2 cellular contexts compared by ENCODE assay signal in the genomic region with DNA sequence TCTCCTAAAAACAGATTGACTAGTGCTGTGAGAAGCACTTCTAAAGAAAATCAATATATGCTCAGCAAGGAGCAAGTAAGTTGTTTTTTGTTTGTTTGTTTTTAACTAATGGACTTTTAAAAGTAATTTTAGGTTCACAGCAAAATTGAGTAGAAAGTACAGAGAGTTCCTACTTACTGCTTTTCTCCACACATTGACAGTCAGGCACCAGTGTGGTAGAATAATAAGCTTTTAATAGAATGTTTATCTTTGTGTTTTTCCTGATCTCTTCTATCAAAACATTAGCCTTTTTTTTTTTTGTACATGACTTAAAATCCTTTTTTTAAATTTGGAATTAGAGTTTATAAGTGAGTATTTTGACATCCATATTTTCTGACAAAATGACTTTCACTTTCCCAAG.
TF ChIP-seq lines count a peak whose summit lies in the region.

No MANE protein-coding gene starts in this region.

TF ChIP-seq in liver, 16 proteins besides CTCF, POLR2A, EP300 and RAD21 (continued from another document):
- TF ChIP-seq, protein P1, sequence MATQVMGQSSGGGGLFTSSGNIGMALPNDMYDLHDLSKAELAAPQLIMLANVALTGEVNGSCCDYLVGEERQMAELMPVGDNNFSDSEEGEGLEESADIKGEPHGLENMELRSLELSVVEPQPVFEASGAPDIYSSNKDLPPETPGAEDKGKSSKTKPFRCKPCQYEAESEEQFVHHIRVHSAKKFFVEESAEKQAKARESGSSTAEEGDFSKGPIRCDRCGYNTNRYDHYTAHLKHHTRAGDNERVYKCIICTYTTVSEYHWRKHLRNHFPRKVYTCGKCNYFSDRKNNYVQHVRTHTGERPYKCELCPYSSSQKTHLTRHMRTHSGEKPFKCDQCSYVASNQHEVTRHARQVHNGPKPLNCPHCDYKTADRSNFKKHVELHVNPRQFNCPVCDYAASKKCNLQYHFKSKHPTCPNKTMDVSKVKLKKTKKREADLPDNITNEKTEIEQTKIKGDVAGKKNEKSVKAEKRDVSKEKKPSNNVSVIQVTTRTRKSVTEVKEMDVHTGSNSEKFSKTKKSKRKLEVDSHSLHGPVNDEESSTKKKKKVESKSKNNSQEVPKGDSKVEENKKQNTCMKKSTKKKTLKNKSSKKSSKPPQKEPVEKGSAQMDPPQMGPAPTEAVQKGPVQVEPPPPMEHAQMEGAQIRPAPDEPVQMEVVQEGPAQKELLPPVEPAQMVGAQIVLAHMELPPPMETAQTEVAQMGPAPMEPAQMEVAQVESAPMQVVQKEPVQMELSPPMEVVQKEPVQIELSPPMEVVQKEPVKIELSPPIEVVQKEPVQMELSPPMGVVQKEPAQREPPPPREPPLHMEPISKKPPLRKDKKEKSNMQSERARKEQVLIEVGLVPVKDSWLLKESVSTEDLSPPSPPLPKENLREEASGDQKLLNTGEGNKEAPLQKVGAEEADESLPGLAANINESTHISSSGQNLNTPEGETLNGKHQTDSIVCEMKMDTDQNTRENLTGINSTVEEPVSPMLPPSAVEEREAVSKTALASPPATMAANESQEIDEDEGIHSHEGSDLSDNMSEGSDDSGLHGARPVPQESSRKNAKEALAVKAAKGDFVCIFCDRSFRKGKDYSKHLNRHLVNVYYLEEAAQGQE (IDR thresholded peaks at IDR 0.05) = no peak
- TF ChIP-seq, protein P2, sequence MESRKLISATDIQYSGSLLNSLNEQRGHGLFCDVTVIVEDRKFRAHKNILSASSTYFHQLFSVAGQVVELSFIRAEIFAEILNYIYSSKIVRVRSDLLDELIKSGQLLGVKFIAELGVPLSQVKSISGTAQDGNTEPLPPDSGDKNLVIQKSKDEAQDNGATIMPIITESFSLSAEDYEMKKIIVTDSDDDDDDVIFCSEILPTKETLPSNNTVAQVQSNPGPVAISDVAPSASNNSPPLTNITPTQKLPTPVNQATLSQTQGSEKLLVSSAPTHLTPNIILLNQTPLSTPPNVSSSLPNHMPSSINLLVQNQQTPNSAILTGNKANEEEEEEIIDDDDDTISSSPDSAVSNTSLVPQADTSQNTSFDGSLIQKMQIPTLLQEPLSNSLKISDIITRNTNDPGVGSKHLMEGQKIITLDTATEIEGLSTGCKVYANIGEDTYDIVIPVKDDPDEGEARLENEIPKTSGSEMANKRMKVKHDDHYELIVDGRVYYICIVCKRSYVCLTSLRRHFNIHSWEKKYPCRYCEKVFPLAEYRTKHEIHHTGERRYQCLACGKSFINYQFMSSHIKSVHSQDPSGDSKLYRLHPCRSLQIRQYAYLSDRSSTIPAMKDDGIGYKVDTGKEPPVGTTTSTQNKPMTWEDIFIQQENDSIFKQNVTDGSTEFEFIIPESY (IDR thresholded peaks at IDR 0.05) = no peak
- TF ChIP-seq, protein P3, sequence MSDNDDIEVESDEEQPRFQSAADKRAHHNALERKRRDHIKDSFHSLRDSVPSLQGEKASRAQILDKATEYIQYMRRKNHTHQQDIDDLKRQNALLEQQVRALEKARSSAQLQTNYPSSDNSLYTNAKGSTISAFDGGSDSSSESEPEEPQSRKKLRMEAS (IDR thresholded peaks at IDR 0.05) = no peak
- TF ChIP-seq FOXA2 (IDR thresholded peaks at IDR 0.05) = no peak

TF ChIP-seq in HepG2, 621 proteins besides CTCF, POLR2A, EP300 and RAD21 (continued from another document):
- TF ChIP-seq, protein P4, sequence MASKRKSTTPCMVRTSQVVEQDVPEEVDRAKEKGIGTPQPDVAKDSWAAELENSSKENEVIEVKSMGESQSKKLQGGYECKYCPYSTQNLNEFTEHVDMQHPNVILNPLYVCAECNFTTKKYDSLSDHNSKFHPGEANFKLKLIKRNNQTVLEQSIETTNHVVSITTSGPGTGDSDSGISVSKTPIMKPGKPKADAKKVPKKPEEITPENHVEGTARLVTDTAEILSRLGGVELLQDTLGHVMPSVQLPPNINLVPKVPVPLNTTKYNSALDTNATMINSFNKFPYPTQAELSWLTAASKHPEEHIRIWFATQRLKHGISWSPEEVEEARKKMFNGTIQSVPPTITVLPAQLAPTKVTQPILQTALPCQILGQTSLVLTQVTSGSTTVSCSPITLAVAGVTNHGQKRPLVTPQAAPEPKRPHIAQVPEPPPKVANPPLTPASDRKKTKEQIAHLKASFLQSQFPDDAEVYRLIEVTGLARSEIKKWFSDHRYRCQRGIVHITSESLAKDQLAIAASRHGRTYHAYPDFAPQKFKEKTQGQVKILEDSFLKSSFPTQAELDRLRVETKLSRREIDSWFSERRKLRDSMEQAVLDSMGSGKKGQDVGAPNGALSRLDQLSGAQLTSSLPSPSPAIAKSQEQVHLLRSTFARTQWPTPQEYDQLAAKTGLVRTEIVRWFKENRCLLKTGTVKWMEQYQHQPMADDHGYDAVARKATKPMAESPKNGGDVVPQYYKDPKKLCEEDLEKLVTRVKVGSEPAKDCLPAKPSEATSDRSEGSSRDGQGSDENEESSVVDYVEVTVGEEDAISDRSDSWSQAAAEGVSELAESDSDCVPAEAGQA (IDR thresholded peaks at IDR 0.05; ENCODE audit: low read depth) = no peak
- TF ChIP-seq, protein P4 (CRISPR knock-in tag; IDR thresholded peaks at IDR 0.05; ENCODE audit: borderline replicate concordance) = no peak
- TF ChIP-seq RFXANK (CRISPR knock-in tag; IDR thresholded peaks at IDR 0.05) = no peak
- no peak for TF ChIP-seq CBX2 (IDR thresholded peaks at IDR 0.05; ENCODE audit: low read depth, low read length)
- no peak for TF ChIP-seq CBX2 (CRISPR knock-in tag; IDR thresholded peaks at IDR 0.05; ENCODE audit: low read depth)
- TF ChIP-seq, protein P5, sequence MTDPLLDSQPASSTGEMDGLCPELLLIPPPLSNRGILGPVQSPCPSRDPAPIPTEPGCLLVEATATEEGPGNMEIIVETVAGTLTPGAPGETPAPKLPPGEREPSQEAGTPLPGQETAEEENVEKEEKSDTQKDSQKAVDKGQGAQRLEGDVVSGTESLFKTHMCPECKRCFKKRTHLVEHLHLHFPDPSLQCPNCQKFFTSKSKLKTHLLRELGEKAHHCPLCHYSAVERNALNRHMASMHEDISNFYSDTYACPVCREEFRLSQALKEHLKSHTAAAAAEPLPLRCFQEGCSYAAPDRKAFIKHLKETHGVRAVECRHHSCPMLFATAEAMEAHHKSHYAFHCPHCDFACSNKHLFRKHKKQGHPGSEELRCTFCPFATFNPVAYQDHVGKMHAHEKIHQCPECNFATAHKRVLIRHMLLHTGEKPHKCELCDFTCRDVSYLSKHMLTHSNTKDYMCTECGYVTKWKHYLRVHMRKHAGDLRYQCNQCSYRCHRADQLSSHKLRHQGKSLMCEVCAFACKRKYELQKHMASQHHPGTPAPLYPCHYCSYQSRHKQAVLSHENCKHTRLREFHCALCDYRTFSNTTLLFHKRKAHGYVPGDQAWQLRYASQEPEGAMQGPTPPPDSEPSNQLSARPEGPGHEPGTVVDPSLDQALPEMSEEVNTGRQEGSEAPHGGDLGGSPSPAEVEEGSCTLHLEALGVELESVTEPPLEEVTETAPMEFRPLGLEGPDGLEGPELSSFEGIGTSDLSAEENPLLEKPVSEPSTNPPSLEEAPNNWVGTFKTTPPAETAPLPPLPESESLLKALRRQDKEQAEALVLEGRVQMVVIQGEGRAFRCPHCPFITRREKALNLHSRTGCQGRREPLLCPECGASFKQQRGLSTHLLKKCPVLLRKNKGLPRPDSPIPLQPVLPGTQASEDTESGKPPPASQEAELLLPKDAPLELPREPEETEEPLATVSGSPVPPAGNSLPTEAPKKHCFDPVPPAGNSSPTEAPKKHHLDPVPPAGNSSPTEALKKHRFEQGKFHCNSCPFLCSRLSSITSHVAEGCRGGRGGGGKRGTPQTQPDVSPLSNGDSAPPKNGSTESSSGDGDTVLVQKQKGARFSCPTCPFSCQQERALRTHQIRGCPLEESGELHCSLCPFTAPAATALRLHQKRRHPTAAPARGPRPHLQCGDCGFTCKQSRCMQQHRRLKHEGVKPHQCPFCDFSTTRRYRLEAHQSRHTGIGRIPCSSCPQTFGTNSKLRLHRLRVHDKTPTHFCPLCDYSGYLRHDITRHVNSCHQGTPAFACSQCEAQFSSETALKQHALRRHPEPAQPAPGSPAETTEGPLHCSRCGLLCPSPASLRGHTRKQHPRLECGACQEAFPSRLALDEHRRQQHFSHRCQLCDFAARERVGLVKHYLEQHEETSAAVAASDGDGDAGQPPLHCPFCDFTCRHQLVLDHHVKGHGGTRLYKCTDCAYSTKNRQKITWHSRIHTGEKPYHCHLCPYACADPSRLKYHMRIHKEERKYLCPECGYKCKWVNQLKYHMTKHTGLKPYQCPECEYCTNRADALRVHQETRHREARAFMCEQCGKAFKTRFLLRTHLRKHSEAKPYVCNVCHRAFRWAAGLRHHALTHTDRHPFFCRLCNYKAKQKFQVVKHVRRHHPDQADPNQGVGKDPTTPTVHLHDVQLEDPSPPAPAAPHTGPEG (CRISPR knock-in tag; IDR thresholded peaks at IDR 0.05) = no peak
- TF ChIP-seq NFIB (CRISPR knock-in tag; IDR thresholded peaks at IDR 0.05; ENCODE audit: borderline replicate concordance) = no peak
- no peak for TF ChIP-seq ISL2 (CRISPR knock-in tag; IDR thresholded peaks at IDR 0.05)
- TF ChIP-seq ZNF136 (CRISPR knock-in tag; IDR thresholded peaks at IDR 0.05; ENCODE audit: low read depth) = no peak
- TF ChIP-seq, protein P6, sequence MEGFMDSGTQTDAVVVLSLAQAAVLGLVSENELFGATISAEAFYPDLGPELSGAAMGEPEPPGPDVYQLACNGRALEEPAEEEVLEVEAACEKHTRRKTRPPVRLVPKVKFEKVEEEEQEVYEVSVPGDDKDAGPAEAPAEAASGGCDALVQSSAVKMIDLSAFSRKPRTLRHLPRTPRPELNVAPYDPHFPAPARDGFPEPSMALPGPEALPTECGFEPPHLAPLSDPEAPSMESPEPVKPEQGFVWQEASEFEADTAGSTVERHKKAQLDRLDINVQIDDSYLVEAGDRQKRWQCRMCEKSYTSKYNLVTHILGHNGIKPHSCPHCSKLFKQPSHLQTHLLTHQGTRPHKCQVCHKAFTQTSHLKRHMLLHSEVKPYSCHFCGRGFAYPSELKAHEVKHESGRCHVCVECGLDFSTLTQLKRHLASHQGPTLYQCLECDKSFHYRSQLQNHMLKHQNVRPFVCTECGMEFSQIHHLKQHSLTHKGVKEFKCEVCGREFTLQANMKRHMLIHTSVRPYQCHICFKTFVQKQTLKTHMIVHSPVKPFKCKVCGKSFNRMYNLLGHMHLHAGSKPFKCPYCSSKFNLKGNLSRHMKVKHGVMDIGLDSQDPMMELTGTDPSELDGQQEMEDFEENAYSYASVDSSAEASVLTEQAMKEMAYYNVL (CRISPR knock-in tag; IDR thresholded peaks at IDR 0.05; ENCODE audit: borderline replicate concordance) = no peak
- no peak for TF ChIP-seq ZNF644 (CRISPR knock-in tag; IDR thresholded peaks at IDR 0.05; ENCODE audit: low read depth)
- TF ChIP-seq MAFF (IDR thresholded peaks at IDR 0.05; ENCODE audit: low read depth, low read length) = no peak
- TF ChIP-seq, protein P7, sequence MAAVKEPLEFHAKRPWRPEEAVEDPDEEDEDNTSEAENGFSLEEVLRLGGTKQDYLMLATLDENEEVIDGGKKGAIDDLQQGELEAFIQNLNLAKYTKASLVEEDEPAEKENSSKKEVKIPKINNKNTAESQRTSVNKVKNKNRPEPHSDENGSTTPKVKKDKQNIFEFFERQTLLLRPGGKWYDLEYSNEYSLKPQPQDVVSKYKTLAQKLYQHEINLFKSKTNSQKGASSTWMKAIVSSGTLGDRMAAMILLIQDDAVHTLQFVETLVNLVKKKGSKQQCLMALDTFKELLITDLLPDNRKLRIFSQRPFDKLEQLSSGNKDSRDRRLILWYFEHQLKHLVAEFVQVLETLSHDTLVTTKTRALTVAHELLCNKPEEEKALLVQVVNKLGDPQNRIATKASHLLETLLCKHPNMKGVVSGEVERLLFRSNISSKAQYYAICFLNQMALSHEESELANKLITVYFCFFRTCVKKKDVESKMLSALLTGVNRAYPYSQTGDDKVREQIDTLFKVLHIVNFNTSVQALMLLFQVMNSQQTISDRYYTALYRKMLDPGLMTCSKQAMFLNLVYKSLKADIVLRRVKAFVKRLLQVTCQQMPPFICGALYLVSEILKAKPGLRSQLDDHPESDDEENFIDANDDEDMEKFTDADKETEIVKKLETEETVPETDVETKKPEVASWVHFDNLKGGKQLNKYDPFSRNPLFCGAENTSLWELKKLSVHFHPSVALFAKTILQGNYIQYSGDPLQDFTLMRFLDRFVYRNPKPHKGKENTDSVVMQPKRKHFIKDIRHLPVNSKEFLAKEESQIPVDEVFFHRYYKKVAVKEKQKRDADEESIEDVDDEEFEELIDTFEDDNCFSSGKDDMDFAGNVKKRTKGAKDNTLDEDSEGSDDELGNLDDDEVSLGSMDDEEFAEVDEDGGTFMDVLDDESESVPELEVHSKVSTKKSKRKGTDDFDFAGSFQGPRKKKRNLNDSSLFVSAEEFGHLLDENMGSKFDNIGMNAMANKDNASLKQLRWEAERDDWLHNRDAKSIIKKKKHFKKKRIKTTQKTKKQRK (IDR thresholded peaks at IDR 0.05; ENCODE audit: low read length) = no peak
- no peak for TF ChIP-seq ZNF83 (CRISPR knock-in tag; IDR thresholded peaks at IDR 0.05; ENCODE audit: borderline replicate concordance)
- TF ChIP-seq ZNF552 (CRISPR knock-in tag; IDR thresholded peaks at IDR 0.05; ENCODE audit: borderline replicate concordance) = no peak
- no peak for TF ChIP-seq RARG (CRISPR knock-in tag; IDR thresholded peaks at IDR 0.05; ENCODE audit: low read depth)
- TF ChIP-seq KLF9 (CRISPR knock-in tag; IDR thresholded peaks at IDR 0.05; ENCODE audit: low read depth) = no peak
- no peak for TF ChIP-seq TARDBP (CRISPR knock-in tag; IDR thresholded peaks at IDR 0.05)
- TF ChIP-seq RFX5 (IDR thresholded peaks at IDR 0.05; ENCODE audit: low read depth, low read length) = no peak
